21 cellular contexts compared by ENCODE assay signal in the genomic region with DNA sequence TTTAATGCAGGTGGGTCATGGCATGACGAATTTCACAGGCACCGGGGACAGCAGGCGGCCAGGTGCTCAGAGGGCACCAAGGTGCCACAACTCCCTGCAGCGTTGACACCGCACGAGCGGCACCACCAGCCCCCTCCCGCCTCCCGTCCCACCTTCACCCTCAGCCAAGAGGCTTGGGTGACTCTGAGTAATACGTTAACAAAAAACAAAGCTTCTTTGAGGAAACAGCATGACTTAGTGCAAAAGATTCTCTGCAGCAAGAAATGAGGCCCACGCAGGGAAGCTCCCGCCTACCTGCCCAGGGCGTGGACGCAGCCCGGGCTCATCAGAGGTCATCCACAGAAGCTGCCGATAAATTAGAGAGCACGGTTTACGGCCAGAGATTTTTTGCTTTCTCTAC. TPM values are rescaled to one million over a fixed set of nuclear protein-coding genes. Genes with fewer than 3 reads are reported as not detected.
DNase-seq lines count a peak whose midpoint lies in the region; ATAC-seq and TF ChIP-seq lines count a peak whose summit lies in the region.
"Had no signal": no experiment of that assay in that cellular context is flagged by ENCODE, and none has a peak within 500 bp of the region (broad histone marks: within the 10 kb centered on the region; RNA-seq: fewer than 3 reads in every experiment).

No MANE protein-coding gene starts in this region.

- no peaks in the 10 kb centered on the region for H3K36me3 ChIP-seq in CD8-positive, alpha-beta T cell (ENCODE audit: insufficient read depth, low read length)
- H3K36me3 ChIP-seq in naive thymus-derived CD4-positive, alpha-beta T cell (ENCODE audit: control insufficient read depth in 2 of 3, insufficient read depth in 3 of 3, low read length in 3 of 3): peaks cover 0 to 18% (median 0%) of the 10 kb centered on the region in 3 experiments

- peaks cover 8% of the 10 kb centered on the region for H3K36me3 Mint-ChIP-seq in T-helper 1 cell treated with Interleukin-12 subunit alpha and Interleukin-12 subunit beta and Interleukin-4 antibody, amounts not matched to agents 30 μg/mL and 1 μg/mL, for 36 hours (ENCODE audit: low read depth)
- peaks cover 14% of the 10 kb centered on the region for H3K36me3 Mint-ChIP-seq in CD8-positive, alpha-beta T cell
- H3K36me3 Mint-ChIP-seq in activated CD4-positive, alpha-beta memory T cell treated with anti-CD3 and anti-CD28 coated beads for 36 hours: peaks cover 1% of the 10 kb centered on the region
- peaks cover 0 to 10% (median 0%) of the 10 kb centered on the region in 5 donors for H3K36me3 Mint-ChIP-seq in naive thymus-derived CD4-positive, alpha-beta T cell

- ATAC-seq in CD8-positive, alpha-beta T cell: no peak
- ATAC-seq in naive thymus-derived CD4-positive, alpha-beta T cell: no peak
- ATAC-seq in HG02798 (IDR thresholded peaks at IDR 0.05; ENCODE audit: poor library complexity, unreplicated experiment): no peak
- ATAC-seq: activated T-cell treated with anti-CD3 and anti-CD28 coated beads, Interleukin-2, amount 50 U/mL, for 72 hours; left lung; psoas muscle; Right ventricle myocardium inferior had no signal

- no peak for TF ChIP-seq CTCF in CD8-positive, alpha-beta T cell (IDR thresholded peaks at IDR 0.05)

- no peak overlapping the region for H3K4me3 Mint-ChIP-seq in T-helper 1 cell treated with Interleukin-12 subunit alpha and Interleukin-12 subunit beta and Interleukin-4 antibody, amounts not matched to agents 30 μg/mL and 1 μg/mL, for 36 hours
- peak overlapping the region; percentile 29 for H3K4me3 Mint-ChIP-seq in CD8-positive, alpha-beta T cell
- no peak overlapping the region for H3K4me3 Mint-ChIP-seq in activated CD4-positive, alpha-beta memory T cell treated with anti-CD3 and anti-CD28 coated beads for 36 hours
- peak overlapping the region in 6 of 10 donors; percentile 10 to 82 (median 37) for H3K4me3 Mint-ChIP-seq in naive thymus-derived CD4-positive, alpha-beta T cell
- H3K4me3 Mint-ChIP-seq: stimulated activated naive CD8-positive, alpha-beta T cell treated with anti-CD3 and anti-CD28 coated beads, Interleukin-15, Interleukin-2, amounts not matched to agents 100 ng/mL and 50 ng/mL, for 24 hours had no signal

- POLR2A ChIA-PET in CD8-positive, alpha-beta T cell (lab: Charles Lee): interaction anchor here (1.8 kb wide), 1 partner anchor 19 kb away, joined by 3 read pairs; the partner anchor contains the start of gene NACC2
- POLR2A ChIA-PET in activated CD4-positive, alpha-beta memory T cell treated with anti-CD3 and anti-CD28 coated beads for 36 hours (lab: Charles Lee): no interaction called here
- POLR2A ChIA-PET in naive thymus-derived CD4-positive, alpha-beta T cell (lab: Charles Lee): no interaction called here

- H3K4me1 Mint-ChIP-seq in T-helper 1 cell treated with Interleukin-12 subunit alpha and Interleukin-12 subunit beta and Interleukin-4 antibody, amounts not matched to agents 30 μg/mL and 1 μg/mL, for 36 hours (ENCODE audit: low read depth): peaks cover 31% of the 10 kb centered on the region
- H3K4me1 Mint-ChIP-seq in CD8-positive, alpha-beta T cell (ENCODE audit: low read depth): peaks cover 46% of the 10 kb centered on the region
- H3K4me1 Mint-ChIP-seq in activated CD4-positive, alpha-beta memory T cell treated with anti-CD3 and anti-CD28 coated beads for 36 hours (ENCODE audit: low read depth): peaks cover 60% of the 10 kb centered on the region
- peaks cover 26 to 56% (median 42%) of the 10 kb centered on the region in 7 donors for H3K4me1 Mint-ChIP-seq in naive thymus-derived CD4-positive, alpha-beta T cell

- no peaks in the 10 kb centered on the region for H3K9me3 Mint-ChIP-seq in T-helper 1 cell treated with Interleukin-12 subunit alpha and Interleukin-12 subunit beta and Interleukin-4 antibody, amounts not matched to agents 30 μg/mL and 1 μg/mL, for 36 hours
- no peaks in the 10 kb centered on the region for H3K9me3 Mint-ChIP-seq in CD8-positive, alpha-beta T cell
- no peaks in the 10 kb centered on the region for H3K9me3 Mint-ChIP-seq in activated CD4-positive, alpha-beta memory T cell treated with anti-CD3 and anti-CD28 coated beads for 36 hours
- H3K9me3 Mint-ChIP-seq in naive thymus-derived CD4-positive, alpha-beta T cell: no peaks in the 10 kb centered on the region
- H3K9me3 Mint-ChIP-seq: activated T-cell treated with anti-CD3 and anti-CD28 coated beads, Interleukin-2, amount 50 U/mL, for 72 hours; stimulated activated naive CD8-positive, alpha-beta T cell treated with anti-CD3 and anti-CD28 coated beads, Interleukin-15, Interleukin-2, amounts not matched to agents 100 ng/mL and 50 ng/mL, for 24 hours had no signal

- no peaks in the 10 kb centered on the region for H3K27me3 ChIP-seq in CD8-positive, alpha-beta T cell (ENCODE audit: insufficient read depth, low read length)
- no peaks in the 10 kb centered on the region for H3K27me3 ChIP-seq in naive thymus-derived CD4-positive, alpha-beta T cell (ENCODE audit: control insufficient read depth in 2 of 2, insufficient read depth in 2 of 2, low read length in 2 of 2)
- H3K27me3 ChIP-seq: tibial nerve had no signal

- CTCF ChIA-PET in CD8-positive, alpha-beta T cell (lab: Charles Lee): interaction anchor here (0.6 to 4.6 kb wide), 4 partner anchors 8 to 628 kb away, joined by 3 to 22 read pairs (median 3); no protein-coding TSS in a partner anchor
- CTCF ChIA-PET in activated CD4-positive, alpha-beta memory T cell treated with anti-CD3 and anti-CD28 coated beads for 36 hours (lab: Charles Lee): no interaction called here
- CTCF ChIA-PET in naive thymus-derived CD4-positive, alpha-beta T cell (lab: Charles Lee): no interaction called here

- H3K4me3 ChIP-seq in CD8-positive, alpha-beta T cell (ENCODE audit: low read depth, low read length): no peak overlapping the region
- H3K4me3 ChIP-seq in naive thymus-derived CD4-positive, alpha-beta T cell (ENCODE audit: low read length): no peak overlapping the region
- H3K4me3 ChIP-seq: left lung, psoas muscle, tibial nerve had no signal

- H3K27me3 Mint-ChIP-seq in T-helper 1 cell treated with Interleukin-12 subunit alpha and Interleukin-12 subunit beta and Interleukin-4 antibody, amounts not matched to agents 30 μg/mL and 1 μg/mL, for 36 hours (ENCODE audit: low read depth): no peaks in the 10 kb centered on the region
- H3K27me3 Mint-ChIP-seq in CD8-positive, alpha-beta T cell (ENCODE audit: low read depth): no peaks in the 10 kb centered on the region
- no peaks in the 10 kb centered on the region for H3K27me3 Mint-ChIP-seq in activated CD4-positive, alpha-beta memory T cell treated with anti-CD3 and anti-CD28 coated beads for 36 hours
- H3K27me3 Mint-ChIP-seq in naive thymus-derived CD4-positive, alpha-beta T cell: no peaks in the 10 kb centered on the region
- H3K27me3 Mint-ChIP-seq: stimulated activated naive CD8-positive, alpha-beta T cell treated with anti-CD3 and anti-CD28 coated beads, Interleukin-15, Interleukin-2, amounts not matched to agents 100 ng/mL and 50 ng/mL, for 24 hours had no signal

- H3K27ac ChIP-seq in CD8-positive, alpha-beta T cell (ENCODE audit: low read depth, low read length): no peak overlapping the region
- H3K27ac ChIP-seq in naive thymus-derived CD4-positive, alpha-beta T cell (ENCODE audit: low read depth, low read length): peak overlapping the region; percentile 2
- H3K27ac ChIP-seq: left lung, psoas muscle had no signal

- peaks cover 62% of the 10 kb centered on the region for H3K4me1 ChIP-seq in CD8-positive, alpha-beta T cell (ENCODE audit: insufficient read depth, low read length)
- peaks cover 36 to 55% of the 10 kb centered on the region in 2 donors for H3K4me1 ChIP-seq in naive thymus-derived CD4-positive, alpha-beta T cell (ENCODE audit: control insufficient read depth in 2 of 2, insufficient read depth in 2 of 2, low read length in 2 of 2)

- DNase-seq in T-helper 1 cell (no peak), SKM-1 (lab: John Stamatoyannopoulos, UW; ENCODE audit: unreplicated experiment) (no peak), NCI-H2227 (lab: John Stamatoyannopoulos, UW; ENCODE audit: unreplicated experiment) (no peak)
- no peak for DNase-seq in CD8-positive, alpha-beta T cell
- no peak for DNase-seq in activated CD4-positive, alpha-beta memory T cell treated with anti-CD3 and anti-CD28 coated beads for 36 hours
- no peak for DNase-seq in naive thymus-derived CD4-positive, alpha-beta T cell
- DNase-seq: activated CD4-positive, alpha-beta T cell treated with anti-CD3 and anti-CD28 coated beads, Interleukin-2, amount 50 U/mL, for 48 hours; activated T-cell treated with anti-CD3 and anti-CD28 coated beads, Interleukin-2, amount 50 U/mL, for 72 hours; amygdala; Kasumi-1; left lung; NCI-H1105; NCI-H2081 treated with DMSO at 0.1 percent for 48 hours; NCI-H510A; psoas muscle; small intestine had no signal

- intact Hi-C loops in CD8-positive, alpha-beta T cell (cut with DNase I, micrococcal nuclease): loop anchor here in 1 of 2 experiments (5.0 to 10.0 kb wide), 2 partner anchors 133 to 1950 kb away; partner anchors contain the start of genes QSOX2 and RNU6ATAC
- intact Hi-C loops in activated CD4-positive, alpha-beta memory T cell treated with anti-CD3 and anti-CD28 coated beads for 36 hours (cut with micrococcal nuclease): loop anchor here (5.0 to 10.0 kb wide), 4 partner anchors 128 to 430 kb away; partner anchors contain the start of genes NOTCH1 and SEC16A
- intact Hi-C loops in naive thymus-derived CD4-positive, alpha-beta T cell (cut with micrococcal nuclease): loop anchor here in 1 of 2 donors (10.0 kb wide), 1 partner anchor 1950 kb away; the partner anchor contains the start of gene RNU6ATAC

- H3K9me3 ChIP-seq in CD8-positive, alpha-beta T cell (ENCODE audit: low read length): no peaks in the 10 kb centered on the region
- H3K9me3 ChIP-seq in naive thymus-derived CD4-positive, alpha-beta T cell (ENCODE audit: control insufficient read depth in 2 of 3, low read length in 3 of 3): no peaks in the 10 kb centered on the region
- H3K9me3 ChIP-seq: left lung, psoas muscle, tibial nerve had no signal

- H3K27ac Mint-ChIP-seq in T-helper 1 cell treated with Interleukin-12 subunit alpha and Interleukin-12 subunit beta and Interleukin-4 antibody, amounts not matched to agents 30 μg/mL and 1 μg/mL, for 36 hours: peak overlapping the region; percentile 31
- no peak overlapping the region for H3K27ac Mint-ChIP-seq in CD8-positive, alpha-beta T cell
- H3K27ac Mint-ChIP-seq in activated CD4-positive, alpha-beta memory T cell treated with anti-CD3 and anti-CD28 coated beads for 36 hours: peak overlapping the region; percentile 96
- H3K27ac Mint-ChIP-seq in naive thymus-derived CD4-positive, alpha-beta T cell: peak overlapping the region in 6 of 9 donors; percentile 49 to 81 (median 68)
- H3K27ac Mint-ChIP-seq: stimulated activated naive CD8-positive, alpha-beta T cell treated with anti-CD3 and anti-CD28 coated beads, Interleukin-15, Interleukin-2, amounts not matched to agents 100 ng/mL and 50 ng/mL, for 24 hours had no signal

RNA-seq across cellular contexts. Expression of gene TMEM250, which starts 4.1 kb away (rescaled TPM):
- 1 to 10 TPM; 7.6 to 7.7 TPM for total RNA-seq in CD8-positive, alpha-beta T cell
- 10 to 100 TPM; 28.0 to 28.4 TPM for total RNA-seq in activated CD4-positive, alpha-beta memory T cell treated with anti-CD3 and anti-CD28 coated beads for 36 hours
- 10 to 100 TPM; 16.4 to 55.3 (median 41.3) TPM for total RNA-seq in naive thymus-derived CD4-positive, alpha-beta T cell
- 10 to 100 TPM; 42.2 to 61.8 TPM for polyA plus RNA-seq in naive thymus-derived CD4-positive, alpha-beta T cell

RNA-seq across cellular contexts. Expression of gene NACC2, which starts 19.5 kb away (rescaled TPM):
- 1 to 10 TPM; 1.7 to 1.8 TPM for total RNA-seq in CD8-positive, alpha-beta T cell
- 1 to 10 TPM; 8.1 to 8.5 TPM for total RNA-seq in activated CD4-positive, alpha-beta memory T cell treated with anti-CD3 and anti-CD28 coated beads for 36 hours
- total RNA-seq in naive thymus-derived CD4-positive, alpha-beta T cell: 10 to 100 TPM in 1 of 5 experiments, 1 to 10 TPM in 4; 2.7 to 17.7 (median 8.2) TPM
- under 1 TPM; 0.92 to 0.97 TPM for polyA plus RNA-seq in naive thymus-derived CD4-positive, alpha-beta T cell

Comparison
In these comparisons a context has a peak if more than half of its experiments do, and no peak if none do; other contexts are left out.
1. H3K4me3 Mint-ChIP-seq: peak in CD8-positive, alpha-beta T cell (single experiment) and naive thymus-derived CD4-positive, alpha-beta T cell (6 of 10); none in T-helper 1 cell treated with Interleukin-12 subunit alpha and Interleukin-12 subunit beta and Interleukin-4 antibody, amounts not matched to agents 30 μg/mL and 1 μg/mL, for 36 hours (single experiment) and activated CD4-positive, alpha-beta memory T cell treated with anti-CD3 and anti-CD28 coated beads for 36 hours (single experiment).